Comparison of ENCODE assay signal across 8 cellular contexts in the genomic region with DNA sequence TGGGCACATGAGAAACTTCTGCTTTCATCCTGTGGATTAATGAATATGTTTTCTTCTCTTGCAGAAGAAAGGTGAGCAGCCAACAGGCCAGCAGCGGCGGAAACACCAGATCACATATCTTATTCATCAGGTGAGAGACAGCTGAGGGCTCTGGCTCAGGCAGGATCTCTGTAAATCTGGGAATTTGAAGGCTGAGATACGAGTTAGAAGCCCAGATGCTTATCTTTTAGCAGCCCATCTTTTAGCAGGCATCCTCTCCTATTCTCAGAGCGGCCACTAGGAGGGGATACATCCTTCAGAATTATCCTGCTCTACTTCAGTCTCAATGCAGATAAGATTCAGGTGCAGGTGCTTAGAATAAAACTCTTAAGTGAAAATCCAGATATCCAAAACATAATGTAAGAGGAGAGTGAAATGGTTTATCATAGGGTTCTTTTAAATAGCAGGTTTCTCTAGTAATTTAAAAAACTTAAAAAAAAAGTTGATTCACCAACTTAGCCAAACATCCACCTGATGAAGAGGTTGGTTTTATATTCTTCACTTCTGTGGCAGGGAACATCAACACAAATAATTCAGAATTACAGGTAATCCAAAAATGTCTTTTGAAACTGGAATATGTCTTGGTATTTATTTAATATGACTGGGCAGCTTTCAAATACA. TPM values are rescaled to one million over a fixed set of nuclear protein-coding genes. Genes with fewer than 3 reads are reported as not detected.
A peak's percentile ranks its signal among the peaks of the same experiment; 100 is the strongest.
DNase-seq lines count a peak whose midpoint lies in the region; ATAC-seq, FAIRE-seq and TF ChIP-seq lines count a peak whose summit lies in the region.

No MANE protein-coding gene starts in this region.

- CTCF ChIA-PET in HepG2 (lab: Yijun Ruan, JAX; ENCODE audit: low intra/inter-chr PET ratio, low total read pairs): interaction anchor here (0.7 to 1.9 kb wide), 8 partner anchors 63 to 130 kb away, joined by 3 to 10 read pairs (median 4); a partner anchor contains a TSS

- H3K9me3 Mint-ChIP-seq in type B pancreatic cell: no peaks in the 10 kb centered on the region

- no peaks in the 10 kb centered on the region for H3K9me3 ChIP-seq in breast epithelium
- no peaks in the 10 kb centered on the region for H3K9me3 ChIP-seq in HepG2 (ENCODE audit: low read length)

- BruUV-seq in HepG2 (replicated peaks; lab: Mats Ljungman, UMichigan): no TSS peak

- peaks cover 37% of the 10 kb centered on the region for H3K4me1 Mint-ChIP-seq in type B pancreatic cell (ENCODE audit: unreplicated experiment)

- peak; percentile 14 to 70 (median 48) for DNase-seq in stimulated activated naive CD4-positive, alpha-beta T cell (lab: John Stamatoyannopoulos, UW)
- DNase-seq in stimulated activated naive CD4-positive, alpha-beta T cell treated with Interleukin-2 at 50 U/mL for 16 hours (lab: John Stamatoyannopoulos, UW): no peak
- DNase-seq in NCI-H1092 treated with DMSO at 0.1 percent for 48 hours (lab: John Stamatoyannopoulos, UW) (peak; percentile 69), T-helper 1 cell (peak in 4 of 5 donors; percentile 36 to 68 (median 54)), breast epithelium (ENCODE audit: low spot score in 2 of 2) (no peak), HepG2 (ENCODE audit: low spot score) (peak; percentile 55), type B pancreatic cell (ENCODE audit: extremely low spot score, unreplicated experiment) (no peak)

- TF ChIP-seq POLR2A in breast epithelium (IDR thresholded peaks at IDR 0.05): no peak
- TF ChIP-seq POLR2A in HepG2 (IDR thresholded peaks at IDR 0.05; ENCODE audit: insufficient read depth in 1 of 2, low read depth in 2 of 2, low read length in 2 of 2): no peak

- no peak overlapping the region for H3K4me2 ChIP-seq in HepG2 (ENCODE audit: low read depth, low read length)

- in situ Hi-C loops in HepG2 (cut with HindIII; ENCODE audit: extremely low pct_ligation_motif_present, low pct_unique_long_range_greater_than_20kb): loop anchor here (5.0 kb wide), 1 partner anchor 65 kb away; a partner anchor contains a TSS

- intact Hi-C loops in breast epithelium (cut with DNase I; ENCODE audit: low total_unique reads): no loop called here
- intact Hi-C loops in HepG2 (cut with micrococcal nuclease; ENCODE audit: unreplicated experiment): loop anchor here (1.0 to 10.0 kb wide), 2 partner anchors 67 to 71 kb away; a partner anchor contains a TSS

- no peak overlapping the region for H3K4me3 Mint-ChIP-seq in type B pancreatic cell

- H3K9ac ChIP-seq in HepG2 (ENCODE audit: insufficient read depth, low read depth, low read length): no peak overlapping the region

- no peaks in the 10 kb centered on the region for H3K27me3 ChIP-seq in breast epithelium
- H3K27me3 ChIP-seq in HepG2 (ENCODE audit: control insufficient read depth in 1 of 2, insufficient read depth in 2 of 2, low read length in 2 of 2): no peaks in the 10 kb centered on the region

- H3K27me3 Mint-ChIP-seq in type B pancreatic cell: no peaks in the 10 kb centered on the region

- POLR2A ChIA-PET in HepG2 (lab: Yijun Ruan, JAX): no interaction called here

- TF ChIP-seq RAD21 in HepG2 (CRISPR knock-in tag; IDR thresholded peaks at IDR 0.05): 0 out of 2 replicates have a peak, but pooled peaks have one; percentile 25

- FAIRE-seq in HepG2 (lab: Jason Lieb, UNC): peak; percentile 71

- peak; percentile 53; the same call in 2 of the 3 replicates for ATAC-seq in HepG2
- no peak for ATAC-seq in HG03175 (IDR thresholded peaks at IDR 0.05; ENCODE audit: unreplicated experiment)

- TF ChIP-seq CTCF in breast epithelium (IDR thresholded peaks at IDR 0.05) (peak; percentile 17 to 47 (median 40)), HepG2 (CRISPR knock-in tag; IDR thresholded peaks at IDR 0.05) (peak; percentile 68), type B pancreatic cell (conservative IDR thresholded peaks at IDR 0.05) (peak; percentile 87)

- H3K27ac ChIP-seq in breast epithelium (no peak overlapping the region), HepG2 (ENCODE audit: extremely low read length, insufficient read depth, low read length) (no peak overlapping the region)

- 61% methylated on average over 4 of the region's 4 CpGs for WGBS in HepG2 (ENCODE audit: low lambda C conversion rate)

- H3K36me3 Mint-ChIP-seq in type B pancreatic cell: peaks cover 36% of the 10 kb centered on the region

- no peak overlapping the region for H2AFZ ChIP-seq in HepG2 (ENCODE audit: low read length)

- H3K36me3 ChIP-seq in breast epithelium (no peaks in the 10 kb centered on the region), HepG2 (replicated peaks in 1 of 2; ENCODE audit: control insufficient read depth in 1 of 2, insufficient read depth in 2 of 2, low read length in 2 of 2) (peaks cover 34 to 64% of the 10 kb centered on the region in 2 experiments)

- H3K4me3 ChIP-seq in breast epithelium (no peak overlapping the region), HepG2 (replicated peaks in 1 of 3; ENCODE audit: insufficient read depth in 1 of 3, low read depth in 2 of 3, low read length in 3 of 3) (no peak overlapping the region)

- no peaks in the 10 kb centered on the region for H3K4me1 ChIP-seq in breast epithelium
- H3K4me1 ChIP-seq in HepG2 (ENCODE audit: insufficient read depth, low read length): peaks cover 39% of the 10 kb centered on the region

- no peak for TF ChIP-seq EP300 in HepG2 (IDR thresholded peaks at IDR 0.05; ENCODE audit: low read depth in 2 of 2, low read length in 2 of 2)
- no peak for TF ChIP-seq EP300 in HepG2 (CRISPR knock-in tag; IDR thresholded peaks at IDR 0.05; ENCODE audit: borderline replicate concordance)

- no peaks in the 10 kb centered on the region for H3K79me2 ChIP-seq in HepG2 (ENCODE audit: insufficient read depth, low read length)

- no peaks in the 10 kb centered on the region for H4K20me1 ChIP-seq in HepG2 (ENCODE audit: insufficient read depth, low read length)

- H3K27ac Mint-ChIP-seq in type B pancreatic cell: no peak overlapping the region

RNA-seq across cellular contexts. Expression of a gene that starts 19.3 kb away (rescaled TPM):
- total RNA-seq in breast epithelium (1 to 10 TPM in 2 of 3 donors, not detected in 1; 4.6 to 5.4 TPM), HepG2 (2016; rRNA removed; fragmentation: Illumina TruSeq; extraction: Trizol) (0.59 and 0.73 TPM in 2 replicates), type B pancreatic cell (ENCODE audit: low replicate concordance) (0.48 and 2.2 TPM in 2 replicates)
- 0.35 and 0.51 TPM in 2 replicates for total RNA-seq in HepG2 (2016; cell fraction: cytosol; rRNA removed; fragmentation: Illumina TruSeq; extraction: Trizol; ENCODE audit: low read depth)
- total RNA-seq in HepG2 (2016; cell fraction: insoluble cytoplasmic fraction; rRNA removed; fragmentation: Illumina TruSeq; extraction: Trizol): 0.34 and 1.2 TPM in 2 replicates
- total RNA-seq in HepG2 (2016; cell fraction: membrane; rRNA removed; fragmentation: Illumina TruSeq; extraction: Trizol): 0.52 and 1.0 TPM in 2 replicates
- 0.75 and 0.85 TPM in 2 replicates for total RNA-seq in HepG2 (2016; cell fraction: nucleus; rRNA removed; fragmentation: Illumina TruSeq; extraction: Trizol)
- 0.56 and 0.57 TPM in 2 replicates for polyA plus RNA-seq in HepG2 (2011; rRNA removed)
- 0.55 and 0.78 TPM in 2 replicates for polyA plus RNA-seq in HepG2 (2011; cell fraction: cytosol; rRNA removed)
- 0.16 and 0.47 TPM in 2 replicates for polyA plus RNA-seq in HepG2 (2011; cell fraction: nucleus; rRNA removed)
- 0.79 and 1.0 TPM in 2 replicates for polyA plus RNA-seq in HepG2 (2012)
- 0.62 and 0.67 TPM in 2 replicates for polyA plus RNA-seq in HepG2 (2016; cell fraction: cytosol; fragmentation: Illumina TruSeq; extraction: Trizol; ENCODE audit: low read depth)
- 1.3 and 1.8 TPM in 2 replicates for polyA plus RNA-seq in HepG2 (2016; cell fraction: insoluble cytoplasmic fraction; fragmentation: Illumina TruSeq; extraction: Trizol; ENCODE audit: low read depth)
- 0.71 and 1.1 TPM in 2 replicates for polyA plus RNA-seq in HepG2 (2016; cell fraction: membrane; fragmentation: Illumina TruSeq; extraction: Trizol; ENCODE audit: low read depth)
- 1.0 and 1.8 TPM in 2 replicates for polyA plus RNA-seq in HepG2 (2016; cell fraction: nucleus; fragmentation: Illumina TruSeq; extraction: Trizol; ENCODE audit: insufficient read depth, low read depth)
- polyA minus RNA-seq in HepG2 (2011; rRNA and poly(A)+ RNA removed; ENCODE audit: low replicate concordance): 0.72 and 1.9 TPM in 2 replicates
- polyA minus RNA-seq in HepG2 (2011; cell fraction: cytosol; rRNA and poly(A)+ RNA removed): 0.62 TPM in 1 of 2 replicates, not detected in the other
- polyA minus RNA-seq in HepG2 (2011; cell fraction: nucleus; rRNA and poly(A)+ RNA removed): not detected in 2 replicates

RNA-seq across cellular contexts. Expression of a gene that starts 30.0 kb away (rescaled TPM):
- total RNA-seq in breast epithelium (10 to 100 TPM; 21.6 to 35.9 (median 24.9) TPM), HepG2 (2016; rRNA removed; fragmentation: Illumina TruSeq; extraction: Trizol) (24.2 and 26.8 TPM in 2 replicates), type B pancreatic cell (ENCODE audit: low replicate concordance) (79.1 and 81.8 TPM in 2 replicates)
- 6.3 and 7.3 TPM in 2 replicates for total RNA-seq in HepG2 (2016; cell fraction: cytosol; rRNA removed; fragmentation: Illumina TruSeq; extraction: Trizol; ENCODE audit: low read depth)
- total RNA-seq in HepG2 (2016; cell fraction: insoluble cytoplasmic fraction; rRNA removed; fragmentation: Illumina TruSeq; extraction: Trizol): 24.6 and 27.1 TPM in 2 replicates
- 22.6 and 26.4 TPM in 2 replicates for total RNA-seq in HepG2 (2016; cell fraction: membrane; rRNA removed; fragmentation: Illumina TruSeq; extraction: Trizol)
- 22.4 and 23.7 TPM in 2 replicates for total RNA-seq in HepG2 (2016; cell fraction: nucleus; rRNA removed; fragmentation: Illumina TruSeq; extraction: Trizol)
- polyA plus RNA-seq in HepG2 (2011; rRNA removed): 40.5 and 46.3 TPM in 2 replicates
- 40.1 and 44.6 TPM in 2 replicates for polyA plus RNA-seq in HepG2 (2011; cell fraction: cytosol; rRNA removed)
- 26.1 and 27.1 TPM in 2 replicates for polyA plus RNA-seq in HepG2 (2011; cell fraction: nucleus; rRNA removed)
- 30.8 and 33.7 TPM in 2 replicates for polyA plus RNA-seq in HepG2 (2012)
- 8.0 and 9.1 TPM in 2 replicates for polyA plus RNA-seq in HepG2 (2016; cell fraction: cytosol; fragmentation: Illumina TruSeq; extraction: Trizol; ENCODE audit: low read depth)
- 48.3 and 56.0 TPM in 2 replicates for polyA plus RNA-seq in HepG2 (2016; cell fraction: insoluble cytoplasmic fraction; fragmentation: Illumina TruSeq; extraction: Trizol; ENCODE audit: low read depth)
- polyA plus RNA-seq in HepG2 (2016; cell fraction: membrane; fragmentation: Illumina TruSeq; extraction: Trizol; ENCODE audit: low read depth): 22.7 and 25.6 TPM in 2 replicates
- polyA plus RNA-seq in HepG2 (2016; cell fraction: nucleus; fragmentation: Illumina TruSeq; extraction: Trizol; ENCODE audit: insufficient read depth, low read depth): 56.0 and 57.2 TPM in 2 replicates
- 57.9 and 206 TPM in 2 replicates for polyA minus RNA-seq in HepG2 (2011; rRNA and poly(A)+ RNA removed; ENCODE audit: low replicate concordance)
- polyA minus RNA-seq in HepG2 (2011; cell fraction: cytosol; rRNA and poly(A)+ RNA removed): 24.3 and 33.6 TPM in 2 replicates
- 23.6 and 34.9 TPM in 2 replicates for polyA minus RNA-seq in HepG2 (2011; cell fraction: nucleus; rRNA and poly(A)+ RNA removed)

RNA-seq across cellular contexts. Expression of a gene that starts 45.9 kb away (rescaled TPM):
- total RNA-seq in breast epithelium: 100 to 1,000 TPM; 133 to 178 (median 173) TPM
- total RNA-seq in HepG2 (2016; rRNA removed; fragmentation: Illumina TruSeq; extraction: Trizol): 183 and 196 TPM in 2 replicates
- 98.2 and 98.3 TPM in 2 replicates for total RNA-seq in HepG2 (2016; cell fraction: cytosol; rRNA removed; fragmentation: Illumina TruSeq; extraction: Trizol; ENCODE audit: low read depth)
- 165 and 204 TPM in 2 replicates for total RNA-seq in HepG2 (2016; cell fraction: insoluble cytoplasmic fraction; rRNA removed; fragmentation: Illumina TruSeq; extraction: Trizol)
- 258 and 266 TPM in 2 replicates for total RNA-seq in HepG2 (2016; cell fraction: membrane; rRNA removed; fragmentation: Illumina TruSeq; extraction: Trizol)
- 89.8 and 111 TPM in 2 replicates for total RNA-seq in HepG2 (2016; cell fraction: nucleus; rRNA removed; fragmentation: Illumina TruSeq; extraction: Trizol)
- 128 and 156 TPM in 2 replicates for polyA plus RNA-seq in HepG2 (2011; rRNA removed)
- 115 and 119 TPM in 2 replicates for polyA plus RNA-seq in HepG2 (2011; cell fraction: cytosol; rRNA removed)
- polyA plus RNA-seq in HepG2 (2011; cell fraction: nucleus; rRNA removed): 57.2 and 81.2 TPM in 2 replicates
- polyA plus RNA-seq in HepG2 (2012): 124 and 162 TPM in 2 replicates
- polyA plus RNA-seq in HepG2 (2016; cell fraction: cytosol; fragmentation: Illumina TruSeq; extraction: Trizol; ENCODE audit: low read depth): 177 and 192 TPM in 2 replicates
- polyA plus RNA-seq in HepG2 (2016; cell fraction: insoluble cytoplasmic fraction; fragmentation: Illumina TruSeq; extraction: Trizol; ENCODE audit: low read depth): 263 and 292 TPM in 2 replicates
- polyA plus RNA-seq in HepG2 (2016; cell fraction: membrane; fragmentation: Illumina TruSeq; extraction: Trizol; ENCODE audit: low read depth): 342 and 343 TPM in 2 replicates
- polyA plus RNA-seq in HepG2 (2016; cell fraction: nucleus; fragmentation: Illumina TruSeq; extraction: Trizol; ENCODE audit: insufficient read depth, low read depth): 211 and 230 TPM in 2 replicates
- polyA minus RNA-seq in HepG2 (2011; rRNA and poly(A)+ RNA removed; ENCODE audit: low replicate concordance): 134 and 389 TPM in 2 replicates
- 64.6 and 71.8 TPM in 2 replicates for polyA minus RNA-seq in HepG2 (2011; cell fraction: cytosol; rRNA and poly(A)+ RNA removed)
- 30.8 and 31.2 TPM in 2 replicates for polyA minus RNA-seq in HepG2 (2011; cell fraction: nucleus; rRNA and poly(A)+ RNA removed)
- 249 and 270 TPM in 2 replicates for total RNA-seq in type B pancreatic cell (ENCODE audit: low replicate concordance)

RNA-seq across cellular contexts. Expression of a gene that starts 56.5 kb away (rescaled TPM):
- 10 to 100 TPM; 36.6 to 63.9 (median 63.8) TPM for total RNA-seq in breast epithelium
- 42.9 and 45.7 TPM in 2 replicates for total RNA-seq in HepG2 (2016; rRNA removed; fragmentation: Illumina TruSeq; extraction: Trizol)
- 18.3 and 22.1 TPM in 2 replicates for total RNA-seq in HepG2 (2016; cell fraction: cytosol; rRNA removed; fragmentation: Illumina TruSeq; extraction: Trizol; ENCODE audit: low read depth)
- total RNA-seq in HepG2 (2016; cell fraction: insoluble cytoplasmic fraction; rRNA removed; fragmentation: Illumina TruSeq; extraction: Trizol): 43.5 and 49.0 TPM in 2 replicates
- 21.2 and 21.3 TPM in 2 replicates for total RNA-seq in HepG2 (2016; cell fraction: membrane; rRNA removed; fragmentation: Illumina TruSeq; extraction: Trizol)
- 13.5 and 22.5 TPM in 2 replicates for total RNA-seq in HepG2 (2016; cell fraction: nucleus; rRNA removed; fragmentation: Illumina TruSeq; extraction: Trizol)
- polyA plus RNA-seq in HepG2 (2011; rRNA removed): 37.7 and 38.1 TPM in 2 replicates
- 28.3 and 29.4 TPM in 2 replicates for polyA plus RNA-seq in HepG2 (2011; cell fraction: cytosol; rRNA removed)
- polyA plus RNA-seq in HepG2 (2011; cell fraction: nucleus; rRNA removed): 15.0 and 17.2 TPM in 2 replicates
- polyA plus RNA-seq in HepG2 (2012): 29.0 TPM in 2 replicates
- polyA plus RNA-seq in HepG2 (2016; cell fraction: cytosol; fragmentation: Illumina TruSeq; extraction: Trizol; ENCODE audit: low read depth): 21.1 and 21.8 TPM in 2 replicates
- polyA plus RNA-seq in HepG2 (2016; cell fraction: insoluble cytoplasmic fraction; fragmentation: Illumina TruSeq; extraction: Trizol; ENCODE audit: low read depth): 58.3 and 58.4 TPM in 2 replicates
- 18.3 and 20.0 TPM in 2 replicates for polyA plus RNA-seq in HepG2 (2016; cell fraction: membrane; fragmentation: Illumina TruSeq; extraction: Trizol; ENCODE audit: low read depth)
- 39.4 and 46.6 TPM in 2 replicates for polyA plus RNA-seq in HepG2 (2016; cell fraction: nucleus; fragmentation: Illumina TruSeq; extraction: Trizol; ENCODE audit: insufficient read depth, low read depth)
- polyA minus RNA-seq in HepG2 (2011; rRNA and poly(A)+ RNA removed; ENCODE audit: low replicate concordance): 13.2 and 67.4 TPM in 2 replicates
- 8.8 and 9.7 TPM in 2 replicates for polyA minus RNA-seq in HepG2 (2011; cell fraction: cytosol; rRNA and poly(A)+ RNA removed)
- 5.7 and 8.6 TPM in 2 replicates for polyA minus RNA-seq in HepG2 (2011; cell fraction: nucleus; rRNA and poly(A)+ RNA removed)
- 47.4 and 58.6 TPM in 2 replicates for total RNA-seq in type B pancreatic cell (ENCODE audit: low replicate concordance)

Comparison
In these comparisons a context has a peak if more than half of its experiments do, and no peak if none do; other contexts are left out.
1. DNase-seq: peak in stimulated activated naive CD4-positive, alpha-beta T cell (6 of 6), NCI-H1092 treated with DMSO at 0.1 percent for 48 hours (single experiment), T-helper 1 cell (4 of 5) and HepG2 (single experiment); none in stimulated activated naive CD4-positive, alpha-beta T cell treated with Interleukin-2 at 50 U/mL for 16 hours (single experiment), breast epithelium (0 of 2) and type B pancreatic cell (single experiment).
2. Peak in every context shown above with its lines, with median percentiles within 50 percentile points of each other: CTCF ChIP-seq.